Comparison of ENCODE assay signal across 8 cellular contexts in genomic region chr11:795638-796564, GRCh38. TPM values are rescaled to one million over a fixed set of nuclear protein-coding genes. Genes with fewer than 3 reads are reported as not detected.
DNase-seq lines count a peak whose midpoint lies in the region; ATAC-seq and TF ChIP-seq lines count a peak whose summit lies in the region.

No MANE protein-coding gene starts in this region.

- no peaks in the 10 kb centered on the region for H3K27me3 ChIP-seq in DOHH2 (ENCODE audit: control insufficient read depth, low read length)
- H3K27me3 ChIP-seq in osteoblast (ENCODE audit: insufficient read depth, low read length): no peaks in the 10 kb centered on the region
- no peaks in the 10 kb centered on the region for H3K27me3 ChIP-seq in thyroid gland

- no peak overlapping the region for H2AFZ ChIP-seq in osteoblast (ENCODE audit: low read length)

- H3K9me3 ChIP-seq in DOHH2 (ENCODE audit: control insufficient read depth, insufficient read depth, low read length) (no peaks in the 10 kb centered on the region), osteoblast (ENCODE audit: low read depth, low read length) (no peaks in the 10 kb centered on the region), thyroid gland (no peaks in the 10 kb centered on the region)

- peak; percentile 15 to 31 for TF ChIP-seq POLR2A in thyroid gland (IDR thresholded peaks at IDR 0.05)

- H3K9me2 ChIP-seq in DOHH2 (replicated peaks; ENCODE audit: control insufficient read depth, low read length): no peaks in the 10 kb centered on the region

- WGBS in thyroid gland, 2 donors: 4% methylated on average over 20 of the region's 25 CpGs; no CpG with 5 or more reads in 1 of the 2 donors

- peak; percentile 87 for DNase-seq in RPMI8226
- DNase-seq in activated T-helper 9 cell treated with anti-CD3 and anti-CD28 coated beads, Interleukin-2, amount 50 U/mL, for 16 hours (ENCODE audit: low read depth): peak; percentile 76
- DNase-seq in foreskin fibroblast: peak; percentile 94 to 97
- peak; percentile 100 for DNase-seq in osteoblast (ENCODE audit: insufficient read length, low spot score, missing footprints)
- DNase-seq in thyroid gland: peak; percentile 81 to 83

- H3K36me3 ChIP-seq in DOHH2 (ENCODE audit: control insufficient read depth, low read length): peaks cover 34% of the 10 kb centered on the region
- peaks cover 7% of the 10 kb centered on the region for H3K36me3 ChIP-seq in osteoblast (ENCODE audit: insufficient read depth, low read length)
- no peaks in the 10 kb centered on the region for H3K36me3 ChIP-seq in thyroid gland

- peak; percentile 31 for ATAC-seq in HG03520 (IDR thresholded peaks at IDR 0.05; ENCODE audit: unreplicated experiment)
- ATAC-seq in GM18519 (IDR thresholded peaks at IDR 0.05; ENCODE audit: low FRiP score, unreplicated experiment): no peak

- H4K20me1 ChIP-seq in DOHH2 (ENCODE audit: control insufficient read depth, insufficient read depth, low read depth, low read length) (peaks cover 4% of the 10 kb centered on the region; the same call in 1 of the 2 replicates), osteoblast (ENCODE audit: insufficient read depth, low read length) (peaks cover 6% of the 10 kb centered on the region)

- intact Hi-C loops in thyroid gland (cut with DNase I): no loop called here

- peaks cover 25% of the 10 kb centered on the region for H3K79me2 ChIP-seq in DOHH2 (ENCODE audit: control insufficient read depth, low read length)
- peaks cover 4% of the 10 kb centered on the region for H3K79me2 ChIP-seq in osteoblast (ENCODE audit: insufficient read depth, low read length)

- H3K4me3 ChIP-seq in DOHH2 (ENCODE audit: low read length) (peak overlapping the region; percentile 93), foreskin fibroblast (ENCODE audit: low read depth in 1 of 2, low read length in 2 of 2) (peak overlapping the region; percentile 72 to 79), osteoblast (ENCODE audit: insufficient read depth, low read length) (peak overlapping the region; percentile 87), thyroid gland (replicated peaks in 1 of 3) (peak overlapping the region; percentile 39 to 71 (median 52))

- peak overlapping the region; percentile 97 for H3K4me2 ChIP-seq in DOHH2 (ENCODE audit: low read length)
- H3K4me2 ChIP-seq in osteoblast (ENCODE audit: insufficient read depth, low read length): peak overlapping the region; percentile 86

- TF ChIP-seq CTCF in DOHH2 (IDR thresholded peaks at IDR 0.05; ENCODE audit: low read depth, low read length, poor library complexity, severe bottlenecking) (no peak), foreskin fibroblast (IDR thresholded peaks at IDR 0.05; ENCODE audit: low read depth, low read length) (no peak), osteoblast (IDR thresholded peaks at IDR 0.05; ENCODE audit: extremely low read depth, low read depth, low read length) (no peak), thyroid gland (IDR thresholded peaks at IDR 0.05) (no peak)

- peaks cover 33% of the 10 kb centered on the region for H3K4me1 ChIP-seq in DOHH2 (ENCODE audit: control insufficient read depth, low read length)
- peaks cover 17% of the 10 kb centered on the region for H3K4me1 ChIP-seq in osteoblast (ENCODE audit: insufficient read depth, low read length)
- H3K4me1 ChIP-seq in thyroid gland: peaks cover 29 to 31% of the 10 kb centered on the region in 2 donors

- H3F3A ChIP-seq in DOHH2 (ENCODE audit: control insufficient read depth, insufficient read depth): peaks cover 12% of the 10 kb centered on the region; the same call in 1 of the 2 replicates

- H3K27ac ChIP-seq in DOHH2 (ENCODE audit: low read depth, low read length): peak overlapping the region; percentile 80
- peak overlapping the region; percentile 59 for H3K27ac ChIP-seq in osteoblast (ENCODE audit: low read depth, low read length)
- peak overlapping the region; percentile 18 to 68 (median 67) for H3K27ac ChIP-seq in thyroid gland

RNA-seq across cellular contexts. Expression of gene SLC25A22, which starts 2.2 kb away (rescaled TPM):
- total RNA-seq in osteoblast (8.0 and 9.0 TPM in 2 replicates), thyroid gland (10 to 100 TPM in 1 of 4 donors, 1 to 10 TPM in 3; 5.1 to 13.1 (median 7.8) TPM)

RNA-seq across cellular contexts. Expression of gene CEND1, which starts 6.0 kb away (rescaled TPM):
- not detected in 2 replicates for total RNA-seq in osteoblast
- total RNA-seq in thyroid gland: under 1 TPM in 2 of 4 donors, not detected in 2; 0.44 to 0.45 TPM

RNA-seq across cellular contexts. Expression of gene PIDD1, which starts 9.1 kb away (rescaled TPM):
- total RNA-seq in osteoblast (5.9 and 6.5 TPM in 2 replicates), thyroid gland (10 to 100 TPM; 11.9 to 33.2 (median 16.1) TPM)

RNA-seq across cellular contexts. Expression of gene RPLP2, which starts 13.9 kb away (rescaled TPM):
- total RNA-seq in osteoblast (227 and 386 TPM in 2 replicates), thyroid gland (100 to 1,000 TPM; 172 to 526 (median 290) TPM)

RNA-seq across cellular contexts. Expression of gene GATD1, which starts 18.6 kb away (rescaled TPM):
- total RNA-seq in osteoblast (31.5 and 37.3 TPM in 2 replicates), thyroid gland (10 to 100 TPM; 27.4 to 47.6 (median 35.5) TPM)
